In genomic region chr16:31204871-31205666, GRCh38 we compare ENCODE assay signal across 37 cellular contexts. TPM values are rescaled to one million over a fixed set of nuclear protein-coding genes. Genes with fewer than 3 reads are reported as not detected.
A peak's percentile ranks its signal among the peaks of the same experiment; 100 is the strongest.
DNase-seq lines count a peak whose midpoint lies in the region; ATAC-seq and TF ChIP-seq lines count a peak whose summit lies in the region.
"Had no signal": no experiment of that assay in that cellular context is flagged by ENCODE, and none has a peak within 500 bp of the region (broad histone marks: within the 10 kb centered on the region; RNA-seq: fewer than 3 reads in every experiment).

No MANE protein-coding gene starts in this region.

- H3K27ac ChIP-seq in OCI-LY7 (ENCODE audit: low read depth, low read length, poor library complexity, severe bottlenecking): no peak overlapping the region
- H3K27ac ChIP-seq: C4-2B, cardiac muscle cell, heart left ventricle, left ventricle myocardium inferior, SJCRH30, upper lobe of left lung, VCaP had no signal

- H3K4me3 ChIP-seq in OCI-LY7 (ENCODE audit: low read depth, low read length, poor library complexity, severe bottlenecking): no peak overlapping the region
- H3K4me3 ChIP-seq: cardiac muscle cell, heart left ventricle, left ventricle myocardium inferior, SJCRH30, upper lobe of left lung had no signal

- H3K4me3 Mint-ChIP-seq in natural killer cell: peak overlapping the region; percentile 30
- no peak overlapping the region for H3K4me3 Mint-ChIP-seq in natural killer cell treated with Interleukin-12 subunit alpha and Interleukin-12 subunit beta and Interleukin-15 and Interleukin-18, amount 100 ng/mL, for 72 hours
- no peak overlapping the region for H3K4me3 Mint-ChIP-seq in activated CD4-positive, alpha-beta memory T cell treated with anti-CD3 and anti-CD28 coated beads, Interleukin-2, amount 10 ng/mL, durations not matched to agents 7 days and 5 days
- H3K4me3 Mint-ChIP-seq in naive B cell: peak overlapping the region in 7 of 8 donors; percentile 12 to 91 (median 33)
- H3K4me3 Mint-ChIP-seq in progenitor cell of endocrine pancreas (ENCODE audit: low read depth): no peak overlapping the region
- H3K4me3 Mint-ChIP-seq: activated naive CD8-positive, alpha-beta T cell treated with anti-CD3 and anti-CD28 coated beads, Interleukin-2, amount 10 ng/mL, durations not matched to agents 7 days and 5 days; endodermal cell had no signal

- H3K36me3 Mint-ChIP-seq in natural killer cell (no peaks in the 10 kb centered on the region), naive B cell (no peaks in the 10 kb centered on the region), progenitor cell of endocrine pancreas (ENCODE audit: insufficient read depth) (no peaks in the 10 kb centered on the region)
- H3K36me3 Mint-ChIP-seq in natural killer cell treated with Interleukin-12 subunit alpha and Interleukin-12 subunit beta and Interleukin-15 and Interleukin-18, amount 100 ng/mL, for 72 hours: no peaks in the 10 kb centered on the region
- H3K36me3 Mint-ChIP-seq in activated CD4-positive, alpha-beta memory T cell treated with anti-CD3 and anti-CD28 coated beads, Interleukin-2, amount 10 ng/mL, durations not matched to agents 7 days and 5 days (ENCODE audit: low read depth): peaks cover 14% of the 10 kb centered on the region

- H4K20me1 ChIP-seq in OCI-LY7 (ENCODE audit: insufficient read depth, low read length): no peaks in the 10 kb centered on the region

- no peak overlapping the region for H2AFZ ChIP-seq in OCI-LY7 (ENCODE audit: low read length)

- DNase-seq in natural killer cell (no peak), naive B cell (no peak), LoVo (ENCODE audit: low spot score) (no peak), progenitor cell of endocrine pancreas (ENCODE audit: low spot score, unreplicated experiment) (no peak), OCI-LY7 (ENCODE audit: low spot score) (no peak)
- no peak for DNase-seq in natural killer cell treated with Interleukin-12 subunit alpha and Interleukin-12 subunit beta and Interleukin-15 and Interleukin-18, amount 100 ng/mL, for 72 hours (ENCODE audit: low spot score)
- DNase-seq in activated CD4-positive, alpha-beta memory T cell treated with anti-CD3 and anti-CD28 coated beads, Interleukin-2, amount 10 ng/mL, durations not matched to agents 7 days and 5 days: no peak
- DNase-seq: activated naive CD8-positive, alpha-beta T cell treated with anti-CD3 and anti-CD28 coated beads, Interleukin-2, amount 10 ng/mL, durations not matched to agents 7 days and 5 days; DMS79 treated with DMSO at 0.1 percent for 48 hours; endodermal cell; GDM1; HCEC 1CT; islet precursor cell; left ventricle myocardium inferior; mesendoderm; MV-4-11; NCI-H1436 treated with DMSO at 0.1 percent for 48 hours; NCI-H2107; NCI-H748 treated with DMSO at 0.1 percent for 48 hours; SJCRH30; stimulated activated naive CD4-positive, alpha-beta T cell; SW 1271; T1000; upper lobe of left lung had no signal

- no peaks in the 10 kb centered on the region for H3K9me2 ChIP-seq in OCI-LY7 (ENCODE audit: insufficient read depth, low read length)

- BruUV-seq in OCI-LY7 (replicated peaks; lab: Mats Ljungman, UMichigan): no TSS peak

- no peak for ATAC-seq in natural killer cell
- ATAC-seq in natural killer cell treated with Interleukin-12 subunit alpha and Interleukin-12 subunit beta and Interleukin-15 and Interleukin-18, amount 100 ng/mL, for 72 hours: no peak
- no peak for ATAC-seq in naive B cell (ENCODE audit: low read depth in 2 of 2)
- ATAC-seq: heart left ventricle had no signal

- H3K36me3 ChIP-seq in OCI-LY7 (ENCODE audit: insufficient read depth, low read length): no peaks in the 10 kb centered on the region; the same call in 1 of the 2 replicates
- H3K36me3 ChIP-seq: cardiac muscle cell, left ventricle myocardium inferior, SJCRH30, upper lobe of left lung had no signal

- no peak for TF ChIP-seq CTCF in natural killer cell (IDR thresholded peaks at IDR 0.05)
- no peak for TF ChIP-seq CTCF in progenitor cell of endocrine pancreas (IDR thresholded peaks at IDR 0.05; ENCODE audit: unreplicated experiment)
- TF ChIP-seq CTCF in OCI-LY7 (conservative IDR thresholded peaks at IDR 0.05; ENCODE audit: low read length): no peak

- H3K9me3 ChIP-seq in OCI-LY7 (ENCODE audit: low read length): no peaks in the 10 kb centered on the region
- H3K9me3 ChIP-seq: heart left ventricle, left ventricle myocardium inferior, SJCRH30, upper lobe of left lung had no signal

- H3K27ac Mint-ChIP-seq in natural killer cell (peak overlapping the region in 1 of 2 donors; percentile 8), naive B cell (peak overlapping the region in 2 of 6 donors; percentile 13 to 78), progenitor cell of endocrine pancreas (no peak overlapping the region)
- peak overlapping the region in 1 of 2 donors; percentile 78 for H3K27ac Mint-ChIP-seq in natural killer cell treated with Interleukin-12 subunit alpha and Interleukin-12 subunit beta and Interleukin-15 and Interleukin-18, amount 100 ng/mL, for 72 hours
- H3K27ac Mint-ChIP-seq in activated CD4-positive, alpha-beta memory T cell treated with anti-CD3 and anti-CD28 coated beads, Interleukin-2, amount 10 ng/mL, durations not matched to agents 7 days and 5 days: peak overlapping the region; percentile 25
- H3K27ac Mint-ChIP-seq: activated naive CD8-positive, alpha-beta T cell treated with anti-CD3 and anti-CD28 coated beads, Interleukin-2, amount 10 ng/mL, durations not matched to agents 7 days and 5 days; activated T-helper 2 cell treated with anti-CD3 and anti-CD28 coated beads, Interferon-gamma antibody, Interleukin-2, Interleukin-4, amounts not matched to agents 10 μg/mL and 5 μg/mL and 100 μg/mL, durations not matched to agents 14 hours and 24 hours and 36 hours; endodermal cell had no signal

- no peaks in the 10 kb centered on the region for H3K27me3 Mint-ChIP-seq in natural killer cell (ENCODE audit: low read depth in 2 of 2)
- H3K27me3 Mint-ChIP-seq in natural killer cell treated with Interleukin-12 subunit alpha and Interleukin-12 subunit beta and Interleukin-15 and Interleukin-18, amount 100 ng/mL, for 72 hours: no peaks in the 10 kb centered on the region
- H3K27me3 Mint-ChIP-seq in activated CD4-positive, alpha-beta memory T cell treated with anti-CD3 and anti-CD28 coated beads, Interleukin-2, amount 10 ng/mL, durations not matched to agents 7 days and 5 days: peaks cover 5% of the 10 kb centered on the region
- H3K27me3 Mint-ChIP-seq in naive B cell: no peaks in the 10 kb centered on the region
- H3K27me3 Mint-ChIP-seq in progenitor cell of endocrine pancreas: peaks cover 54% of the 10 kb centered on the region

- H3K79me2 ChIP-seq in OCI-LY7 (ENCODE audit: insufficient read depth, low read depth, low read length): no peaks in the 10 kb centered on the region

- H3K4me1 Mint-ChIP-seq in natural killer cell (peaks cover 23 to 49% of the 10 kb centered on the region in 2 donors), naive B cell (peaks cover 43 to 50% (median 44%) of the 10 kb centered on the region in 3 donors), progenitor cell of endocrine pancreas (ENCODE audit: low read depth) (peaks cover 2% of the 10 kb centered on the region)
- H3K4me1 Mint-ChIP-seq in natural killer cell treated with Interleukin-12 subunit alpha and Interleukin-12 subunit beta and Interleukin-15 and Interleukin-18, amount 100 ng/mL, for 72 hours (ENCODE audit: low read depth in 2 of 2): peaks cover 29 to 35% of the 10 kb centered on the region in 2 donors
- H3K4me1 Mint-ChIP-seq in activated CD4-positive, alpha-beta memory T cell treated with anti-CD3 and anti-CD28 coated beads, Interleukin-2, amount 10 ng/mL, durations not matched to agents 7 days and 5 days: peaks cover 40% of the 10 kb centered on the region

- POLR2A ChIA-PET in activated CD4-positive, alpha-beta memory T cell treated with anti-CD3 and anti-CD28 coated beads, Interleukin-2, amount 10 ng/mL, durations not matched to agents 7 days and 5 days (lab: Charles Lee): interaction anchor here (0.7 to 5.2 kb wide), 3 partner anchors 10 to 26 kb away, joined by 3 to 75 read pairs (median 45); partner anchors contain the start of genes FUS, PYDC1 and TRIM72
- POLR2A ChIA-PET in OCI-LY7 (lab: Charles Lee): interaction anchor here (0.7 kb wide), 1 partner anchor 11 kb away, joined by 4 read pairs; no protein-coding TSS in a partner anchor

- CTCF ChIA-PET in activated CD4-positive, alpha-beta memory T cell treated with anti-CD3 and anti-CD28 coated beads, Interleukin-2, amount 10 ng/mL, durations not matched to agents 7 days and 5 days (lab: Charles Lee): interaction anchor here (0.7 kb wide), 1 partner anchor 132 kb away, joined by 3 read pairs; no protein-coding TSS in a partner anchor
- CTCF ChIA-PET in OCI-LY7 (lab: Charles Lee; ENCODE audit: unreplicated experiment): no interaction called here

- H3K9me3 Mint-ChIP-seq in natural killer cell (no peaks in the 10 kb centered on the region), naive B cell (no peaks in the 10 kb centered on the region), progenitor cell of endocrine pancreas (ENCODE audit: low read depth) (no peaks in the 10 kb centered on the region)
- no peaks in the 10 kb centered on the region for H3K9me3 Mint-ChIP-seq in natural killer cell treated with Interleukin-12 subunit alpha and Interleukin-12 subunit beta and Interleukin-15 and Interleukin-18, amount 100 ng/mL, for 72 hours
- H3K9me3 Mint-ChIP-seq in activated CD4-positive, alpha-beta memory T cell treated with anti-CD3 and anti-CD28 coated beads, Interleukin-2, amount 10 ng/mL, durations not matched to agents 7 days and 5 days: no peaks in the 10 kb centered on the region
- H3K9me3 Mint-ChIP-seq: activated naive CD8-positive, alpha-beta T cell treated with anti-CD3 and anti-CD28 coated beads, Interleukin-2, amount 10 ng/mL, durations not matched to agents 7 days and 5 days; activated T-helper 2 cell treated with anti-CD3 and anti-CD28 coated beads, Interferon-gamma antibody, Interleukin-2, Interleukin-4, amounts not matched to agents 10 μg/mL and 5 μg/mL and 100 μg/mL, durations not matched to agents 14 hours and 24 hours and 36 hours; endodermal cell had no signal

- H3K4me2 ChIP-seq in OCI-LY7 (ENCODE audit: low read length): no peak overlapping the region

- peaks cover 44% of the 10 kb centered on the region for H3K4me1 ChIP-seq in OCI-LY7 (ENCODE audit: insufficient read depth, low read length, poor library complexity, severe bottlenecking)

- intact Hi-C loops in natural killer cell (cut with micrococcal nuclease) (loop anchor here (5.0 kb wide), 3 partner anchors 127 to 237 kb away; partner anchors contain the start of gene ZNF843), OCI-LY7 (cut with micrococcal nuclease; ENCODE audit: unreplicated experiment) (no loop called here)

RNA-seq across cellular contexts. Expression of gene PYCARD, which starts 2.5 kb away (rescaled TPM):
- total RNA-seq in natural killer cell: 10 to 100 TPM; 29.7 to 38.1 (median 37.6) TPM
- 10 to 100 TPM; 23.1 to 29.8 TPM for total RNA-seq in natural killer cell treated with Interleukin-12 subunit alpha and Interleukin-12 subunit beta and Interleukin-15 and Interleukin-18, amount 100 ng/mL, for 72 hours
- total RNA-seq in activated CD4-positive, alpha-beta memory T cell treated with anti-CD3 and anti-CD28 coated beads, Interleukin-2, amount 10 ng/mL, durations not matched to agents 7 days and 5 days: 100 to 1,000 TPM in 1 of 2 experiments, 10 to 100 TPM in 1; 96.1 to 102 TPM
- 10 to 100 TPM; 48.8 to 79.2 (median 68.8) TPM for polyA plus RNA-seq in naive B cell (ENCODE audit: low read depth in 6 of 6)
- total RNA-seq in progenitor cell of endocrine pancreas: 4.6 and 5.4 TPM in 2 replicates
- total RNA-seq in OCI-LY7 (2014; rRNA removed; shearing (Covaris generic)): 3.7 and 5.5 TPM in 2 replicates
- 10.3 and 14.8 TPM in 2 replicates for total RNA-seq in OCI-LY7 (2022)
- total RNA-seq: SJCRH30 had no signal

RNA-seq across cellular contexts. Expression of gene TRIM72, which starts 8.8 kb away (rescaled TPM):
- total RNA-seq in natural killer cell (under 1 TPM in 2 of 3 donors, not detected in 1; 0.05 to 0.07 TPM), progenitor cell of endocrine pancreas (0.14 TPM in 1 of 2 replicates, not detected in the other), OCI-LY7 (2022) (0.46 and 1.1 TPM in 2 replicates)
- total RNA-seq in natural killer cell treated with Interleukin-12 subunit alpha and Interleukin-12 subunit beta and Interleukin-15 and Interleukin-18, amount 100 ng/mL, for 72 hours: under 1 TPM in 1 of 2 donors, not detected in 1; 0.06 TPM
- total RNA-seq in activated CD4-positive, alpha-beta memory T cell treated with anti-CD3 and anti-CD28 coated beads, Interleukin-2, amount 10 ng/mL, durations not matched to agents 7 days and 5 days: under 1 TPM; 0.03 to 0.05 TPM
- not detected for polyA plus RNA-seq in naive B cell (ENCODE audit: low read depth in 6 of 6)
- total RNA-seq in OCI-LY7 (2014; rRNA removed; shearing (Covaris generic)): 0.13 and 0.21 TPM in 2 replicates
- total RNA-seq: activated naive CD8-positive, alpha-beta T cell treated with anti-CD3 and anti-CD28 coated beads, Interleukin-2, amount 10 ng/mL, durations not matched to agents 7 days and 5 days; activated T-helper 2 cell treated with anti-CD3 and anti-CD28 coated beads, Interferon-gamma antibody, Interleukin-2, Interleukin-4, amounts not matched to agents 10 μg/mL and 5 μg/mL and 100 μg/mL, durations not matched to agents 14 hours and 24 hours and 36 hours; astrocyte; renal cortical epithelial cell had no signal
- polyA plus RNA-seq: AG04450, cardiac muscle cell had no signal

RNA-seq across cellular contexts. Expression of gene PYDC1, which starts 11.9 kb away (rescaled TPM):
- total RNA-seq in natural killer cell (not detected), progenitor cell of endocrine pancreas (not detected in 2 replicates), OCI-LY7 (2022) (not detected in 2 replicates)
- total RNA-seq in natural killer cell treated with Interleukin-12 subunit alpha and Interleukin-12 subunit beta and Interleukin-15 and Interleukin-18, amount 100 ng/mL, for 72 hours: not detected
- total RNA-seq in activated CD4-positive, alpha-beta memory T cell treated with anti-CD3 and anti-CD28 coated beads, Interleukin-2, amount 10 ng/mL, durations not matched to agents 7 days and 5 days: not detected
- polyA plus RNA-seq in naive B cell (ENCODE audit: low read depth in 6 of 6): not detected
- not detected in 2 replicates for total RNA-seq in OCI-LY7 (2014; rRNA removed; shearing (Covaris generic))
- total RNA-seq: activated naive CD8-positive, alpha-beta T cell treated with anti-CD3 and anti-CD28 coated beads, Interleukin-2, amount 10 ng/mL, durations not matched to agents 7 days and 5 days; activated T-helper 2 cell treated with anti-CD3 and anti-CD28 coated beads, Interferon-gamma antibody, Interleukin-2, Interleukin-4, amounts not matched to agents 10 μg/mL and 5 μg/mL and 100 μg/mL, durations not matched to agents 14 hours and 24 hours and 36 hours; astrocyte; cardiac muscle cell; endodermal cell; heart left ventricle; left ventricle myocardium inferior; LHCN-M2; myocyte; omental fat pad; renal cortical epithelial cell; SJCRH30; skeletal muscle tissue; upper lobe of left lung had no signal
- polyA plus RNA-seq: AG04450, cardiac muscle cell, esophagus, heart left ventricle had no signal

RNA-seq across cellular contexts. Expression of gene FUS, which starts 25.1 kb away (rescaled TPM):
- 100 to 1,000 TPM; 872 to 934 (median 918) TPM for total RNA-seq in natural killer cell
- 100 to 1,000 TPM; 625 to 840 TPM for total RNA-seq in natural killer cell treated with Interleukin-12 subunit alpha and Interleukin-12 subunit beta and Interleukin-15 and Interleukin-18, amount 100 ng/mL, for 72 hours
- total RNA-seq in activated CD4-positive, alpha-beta memory T cell treated with anti-CD3 and anti-CD28 coated beads, Interleukin-2, amount 10 ng/mL, durations not matched to agents 7 days and 5 days: 100 to 1,000 TPM; 386 to 397 TPM
- polyA plus RNA-seq in naive B cell (ENCODE audit: low read depth in 6 of 6): 100 to 1,000 TPM in 5 of 6 donors, 10 to 100 TPM in 1; 79.0 to 177 (median 145) TPM
- 739 TPM in 2 replicates for total RNA-seq in progenitor cell of endocrine pancreas
- total RNA-seq in OCI-LY7 (2014; rRNA removed; shearing (Covaris generic)): 90.0 and 104 TPM in 2 replicates
- 880 and 953 TPM in 2 replicates for total RNA-seq in OCI-LY7 (2022)

RNA-seq across cellular contexts. Expression of gene ITGAM, which starts 54.7 kb away (rescaled TPM):
- total RNA-seq in natural killer cell: 100 to 1,000 TPM; 370 to 545 (median 428) TPM
- total RNA-seq in natural killer cell treated with Interleukin-12 subunit alpha and Interleukin-12 subunit beta and Interleukin-15 and Interleukin-18, amount 100 ng/mL, for 72 hours: 10 to 100 TPM; 63.9 to 77.8 TPM
- total RNA-seq in activated CD4-positive, alpha-beta memory T cell treated with anti-CD3 and anti-CD28 coated beads, Interleukin-2, amount 10 ng/mL, durations not matched to agents 7 days and 5 days: 10 to 100 TPM; 81.3 to 82.1 TPM
- polyA plus RNA-seq in naive B cell (ENCODE audit: low read depth in 6 of 6): 1 to 10 TPM in 4 of 6 donors, under 1 TPM in 2; 0.27 to 4.4 (median 1.6) TPM
- total RNA-seq in progenitor cell of endocrine pancreas: not detected in 2 replicates
- total RNA-seq in OCI-LY7 (2014; rRNA removed; shearing (Covaris generic)): not detected in 2 replicates
- total RNA-seq in OCI-LY7 (2022): 0.09 and 0.23 TPM in 2 replicates
- total RNA-seq: cardiac muscle cell, SJCRH30 had no signal
- polyA plus RNA-seq: AG04450, cardiac muscle cell had no signal

Comparison
In these comparisons a context has a peak if more than half of its experiments do, and no peak if none do; other contexts are left out.
1. H3K4me3 Mint-ChIP-seq: peak in natural killer cell (single experiment) and naive B cell (7 of 8); none in natural killer cell treated with Interleukin-12 subunit alpha and Interleukin-12 subunit beta and Interleukin-15 and Interleukin-18, amount 100 ng/mL, for 72 hours (single experiment), activated CD4-positive, alpha-beta memory T cell treated with anti-CD3 and anti-CD28 coated beads, Interleukin-2, amount 10 ng/mL, durations not matched to agents 7 days and 5 days (single experiment) and progenitor cell of endocrine pancreas (single experiment).